Comparison of ENCODE assay signal across 1 cellular context in the genomic region with DNA sequence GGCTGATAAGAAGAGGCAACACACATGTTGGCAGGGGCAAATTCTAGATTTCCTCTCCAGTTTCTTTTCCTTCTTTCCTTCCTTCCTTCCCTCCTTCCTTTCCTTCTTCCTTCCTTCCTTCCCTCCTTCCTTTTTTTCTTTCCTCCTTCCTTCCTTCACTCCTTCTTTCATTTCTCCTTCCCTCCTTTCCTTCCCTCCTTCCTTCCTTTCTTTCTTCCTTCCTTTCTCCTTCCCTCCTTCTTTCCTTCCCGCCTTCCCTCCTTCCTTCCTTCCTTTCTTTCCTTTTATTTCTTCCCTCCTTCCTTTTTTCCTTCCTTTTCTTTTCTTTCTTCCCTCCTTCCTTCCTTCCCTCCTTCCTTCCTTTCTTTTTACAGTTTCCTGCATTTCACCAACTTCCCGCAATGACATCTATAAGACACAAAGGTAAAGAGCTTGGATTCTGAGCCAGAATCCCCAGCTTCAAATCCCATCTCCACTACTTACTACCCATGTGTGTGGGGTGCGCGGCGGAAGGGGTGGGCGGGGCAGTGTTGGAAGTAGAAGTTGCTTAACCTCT.
TF ChIP-seq lines count a peak whose summit lies in the region.

No MANE protein-coding gene starts in this region.

TF ChIP-seq in HepG2, 621 proteins besides CTCF, POLR2A, EP300 and RAD21:
- TF ChIP-seq ZNF552 (CRISPR knock-in tag; IDR thresholded peaks at IDR 0.05; ENCODE audit: borderline replicate concordance), result no peak
- TF ChIP-seq HNRNPK (IDR thresholded peaks at IDR 0.05; ENCODE audit: low read depth, low read length, poor library complexity, severe bottlenecking), result peak; percentile 34
- no peak for TF ChIP-seq SIN3B (IDR thresholded peaks at IDR 0.05; ENCODE audit: low read length)
